In the genomic region with DNA sequence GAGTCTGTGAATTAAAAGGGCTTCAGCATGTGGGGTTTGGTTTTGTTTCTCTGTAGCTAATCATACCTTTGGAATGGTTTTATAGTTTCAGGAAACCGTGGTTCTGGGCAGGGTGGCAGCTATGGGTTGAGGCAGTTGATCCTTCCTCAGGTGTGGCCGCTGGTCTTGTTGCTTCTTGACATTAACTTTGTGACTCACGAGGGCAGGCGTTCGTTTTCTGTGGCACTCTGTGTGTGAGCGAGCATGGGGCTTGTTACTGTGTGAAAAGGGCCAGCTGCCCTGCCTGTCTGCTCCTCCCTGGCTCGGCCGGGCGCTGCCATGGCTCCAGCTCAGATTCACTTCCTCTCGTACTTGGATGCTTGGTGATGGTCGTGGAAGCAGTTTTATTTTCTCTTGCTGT, we compare ENCODE assay signal across 10 cellular contexts. TPM values are rescaled to one million over a fixed set of nuclear protein-coding genes. Genes with fewer than 3 reads are reported as not detected.
A peak's percentile ranks its signal among the peaks of the same experiment; 100 is the strongest.
DNase-seq lines count a peak whose midpoint lies in the region; ATAC-seq and TF ChIP-seq lines count a peak whose summit lies in the region.
"Had no signal": no experiment of that assay in that cellular context is flagged by ENCODE, and none has a peak within 500 bp of the region (broad histone marks: within the 10 kb centered on the region; RNA-seq: fewer than 3 reads in every experiment).

No MANE protein-coding gene starts in this region.

- H3K36me3 ChIP-seq in body of pancreas (replicated peaks in 1 of 2; ENCODE audit: insufficient read depth in 1 of 2, low read depth in 2 of 2) (no peaks in the 10 kb centered on the region), mucosa of descending colon (ENCODE audit: low read depth) (no peaks in the 10 kb centered on the region)

- no peaks in the 10 kb centered on the region for H3K9me3 ChIP-seq in body of pancreas
- no peaks in the 10 kb centered on the region for H3K9me3 ChIP-seq in mucosa of descending colon

- no peaks in the 10 kb centered on the region for H3K27me3 ChIP-seq in HL-60 (ENCODE audit: insufficient read depth, poor library complexity, severe bottlenecking)
- H3K27me3 ChIP-seq in body of pancreas = no peaks in the 10 kb centered on the region

- TF ChIP-seq CTCF in HL-60 (IDR thresholded peaks at IDR 0.05; ENCODE audit: insufficient read depth, low read length) = no peak
- no peak for TF ChIP-seq CTCF in body of pancreas (IDR thresholded peaks at IDR 0.05)
- no peak for TF ChIP-seq CTCF in mucosa of descending colon (IDR thresholded peaks at IDR 0.05)

- in situ Hi-C loops in ACHN (cut with HindIII; ENCODE audit: low pct_ligation_motif_present, low pct_unique_long_range_greater_than_20kb, low sequenced_read_pairs) = no loop called here

- DNase-seq in ACHN = peak; percentile 46
- DNase-seq in HL-60 (ENCODE audit: low read depth in 1 of 2, low spot score in 1 of 2) = no peak
- peak; percentile 83 to 91 (median 90) for DNase-seq in body of pancreas
- peak; percentile 79 to 80 (median 79) for DNase-seq in mucosa of descending colon
- no peak for DNase-seq in NCI-H1694 (lab: John Stamatoyannopoulos, UW)
- DNase-seq in NCI-H146 (lab: John Stamatoyannopoulos, UW) = no peak
- DNase-seq in NCI-H345 (lab: John Stamatoyannopoulos, UW) = no peak
- DNase-seq: NCI-H446; stimulated activated CD4-positive, alpha-beta T cell treated with anti-CD3 and anti-CD28 coated beads, Interleukin-2, amount 100 ng/mL, for 48 hours had no signal

- H3K4me1 ChIP-seq in body of pancreas (peaks cover 59% of the 10 kb centered on the region), mucosa of descending colon (ENCODE audit: low read depth) (peaks cover 46% of the 10 kb centered on the region)

- H3K4me3 ChIP-seq in HL-60 (replicated peaks; ENCODE audit: insufficient read depth, low read length) = no peak overlapping the region
- H3K4me3 ChIP-seq in body of pancreas = no peak overlapping the region
- no peak overlapping the region for H3K4me3 ChIP-seq in mucosa of descending colon

- WGBS in body of pancreas, 2 donors = 17 to 20% methylated on average over 6 to 11 of the region's 11 CpGs

- intact Hi-C loops in body of pancreas (cut with DNase I) = no loop called here
- intact Hi-C loops in mucosa of descending colon (cut with DNase I, micrococcal nuclease) = no loop called here

- no peak for TF ChIP-seq POLR2A in body of pancreas (IDR thresholded peaks at IDR 0.05)

- ATAC-seq in body of pancreas (peak; percentile 92), mucosa of descending colon (peak; percentile 87), GM21737 (IDR thresholded peaks at IDR 0.05; ENCODE audit: unreplicated experiment) (no peak)

- peak overlapping the region; percentile 21 for H3K27ac ChIP-seq in HL-60 (replicated peaks)
- peak overlapping the region; percentile 3 to 74 (median 46) for H3K27ac ChIP-seq in body of pancreas

RNA-seq across cellular contexts. Expression of a gene that starts 16.2 kb away (rescaled TPM):
- total RNA-seq in body of pancreas (10 to 100 TPM; 32.9 to 44.2 TPM), mucosa of descending colon (10 to 100 TPM; 57.5 to 65.9 (median 65.4) TPM)

RNA-seq across cellular contexts. Expression of a gene that starts 45.0 kb away (rescaled TPM):
- 10 to 100 TPM; 21.0 to 26.0 TPM for total RNA-seq in body of pancreas
- 10 to 100 TPM; 37.4 to 57.8 (median 43.6) TPM for total RNA-seq in mucosa of descending colon

RNA-seq across cellular contexts. Expression of a gene that starts 46.1 kb away (rescaled TPM):
- total RNA-seq in body of pancreas = 10 to 100 TPM; 31.4 to 47.1 TPM
- 10 to 100 TPM; 48.7 to 71.7 (median 55.7) TPM for total RNA-seq in mucosa of descending colon

RNA-seq across cellular contexts. Expression of a gene that starts 49.9 kb away (rescaled TPM):
- not detected for total RNA-seq in body of pancreas
- total RNA-seq in mucosa of descending colon = not detected

RNA-seq across cellular contexts. Expression of a gene that starts 58.6 kb away (rescaled TPM):
- total RNA-seq in body of pancreas (10 to 100 TPM in 1 of 2 donors, 1 to 10 TPM in 1; 8.0 to 12.5 TPM), mucosa of descending colon (10 to 100 TPM in 1 of 3 donors, 1 to 10 TPM in 2; 1.8 to 14.7 (median 3.9) TPM)

Comparison
In these comparisons a context has a peak if more than half of its experiments do, and no peak if none do; other contexts are left out.
1. DNase-seq: peak in ACHN (single experiment), body of pancreas (4 of 4) and mucosa of descending colon (3 of 3); none in HL-60 (0 of 2), NCI-H1694 (single experiment), NCI-H146 (single experiment) and NCI-H345 (single experiment).